8 cellular contexts compared by ENCODE assay signal in the genomic region with DNA sequence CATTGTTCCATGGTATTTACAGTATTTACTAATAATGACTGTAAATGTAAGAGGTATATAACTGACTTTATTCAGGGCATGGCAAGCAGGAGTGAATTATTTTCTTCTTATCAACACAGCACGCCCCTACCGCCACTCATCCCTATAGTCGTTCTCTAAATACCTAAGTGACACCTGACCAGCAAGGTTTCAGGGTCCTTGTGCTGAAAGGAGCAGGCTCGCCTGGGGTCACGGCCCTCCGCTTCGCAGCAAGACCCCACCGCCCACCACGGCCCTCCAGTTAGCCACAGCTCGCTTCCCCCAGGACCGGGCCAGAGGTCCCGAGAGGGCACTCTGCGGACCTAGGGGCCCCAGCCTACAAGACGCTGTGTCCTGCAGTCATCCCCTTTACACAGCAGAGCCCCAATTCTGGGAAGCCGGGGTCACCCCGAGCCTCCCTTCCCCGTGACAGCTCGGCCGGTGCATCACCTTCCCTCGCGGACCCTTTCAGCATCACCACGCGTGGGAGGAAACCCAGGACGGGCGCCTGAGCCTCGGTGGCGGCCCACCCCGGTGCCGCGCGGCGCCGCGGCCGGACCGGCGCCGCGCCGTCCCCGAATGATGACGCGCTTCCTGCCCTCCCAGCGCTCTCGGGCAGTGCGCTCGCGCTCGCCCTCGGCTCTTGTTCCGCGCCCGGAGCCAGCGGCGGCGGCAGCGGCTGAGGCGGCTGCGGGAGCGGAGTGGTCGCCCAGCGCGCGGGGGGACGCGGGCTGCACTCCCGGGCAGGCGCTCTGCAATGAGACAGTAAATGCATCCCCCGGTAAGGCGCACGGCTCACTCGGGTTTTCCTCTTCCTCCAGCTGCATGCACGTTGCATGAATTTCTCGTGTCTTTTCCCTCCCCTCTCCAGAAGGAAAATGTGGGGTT. TPM values are rescaled to one million over a fixed set of nuclear protein-coding genes. Genes with fewer than 3 reads are reported as not detected.
DNase-seq lines count a peak whose midpoint lies in the region; ATAC-seq, FAIRE-seq and TF ChIP-seq lines count a peak whose summit lies in the region.

A gene (plus strand): TSS at position 664 of the 906 bp plus-strand sequence.

- 1% methylated on average over 35 of the region's 74 CpGs for WGBS in A549 (ENCODE audit: missing lambda C conversion rate)

- H3K4me3 ChIP-seq in A549 (peak within 1 kb of the TSS; percentile 88), left lung (peak within 1 kb of the TSS; percentile 79 to 89)

- H3K4me2 ChIP-seq in A549: peak within 1 kb of the TSS; percentile 84

- peak; percentile 97 for TF ChIP-seq POLR2A in A549 (IDR thresholded peaks at IDR 0.05; ENCODE audit: low read length)

- no peaks in the 10 kb centered on the region for H3K9me3 ChIP-seq in A549
- H3K9me3 ChIP-seq in left lung: no peaks in the 10 kb centered on the region

- TF ChIP-seq RAD21 in A549 (conservative IDR thresholded peaks at IDR 0.05 in 1 of 2, IDR thresholded peaks at IDR 0.05 in 1 of 2): peak in 1 of 2 experiments; percentile 11; a peak in 3 of 5 replicates

- H3K36me3 ChIP-seq in left lung: no peaks in the 10 kb centered on the region

- ATAC-seq in A549 (peak; percentile 79 to 83), GM18511 (IDR thresholded peaks at IDR 0.05; ENCODE audit: unreplicated experiment) (peak; percentile 92), HG02970 (IDR thresholded peaks at IDR 0.05; ENCODE audit: low FRiP score, unreplicated experiment) (peak; percentile 92), left lung (peak; percentile 86)

- POLR2A ChIA-PET in A549 (lab: Yijun Ruan, JAX): interaction anchor here (0.6 to 1.8 kb wide), 3 partner anchors 257 to 1643 kb away, joined by 3 to 16 read pairs (median 6); no protein-coding TSS in a partner anchor

- DNase-seq in A549 (ENCODE audit: low read depth in 1 of 2, low spot score in 1 of 2): peak; percentile 79 to 82
- peak; percentile 65 for DNase-seq in NCI-H2196 (lab: John Stamatoyannopoulos, UW; ENCODE audit: unreplicated experiment)
- peak; percentile 71 for DNase-seq in activated CD4-positive, alpha-beta T cell treated with anti-CD3 and anti-CD28 coated beads for 48 hours
- peak; percentile 27 for DNase-seq in cortex of kidney (lab: John Stamatoyannopoulos, UW)
- DNase-seq in left lung: peak; percentile 66 to 90
- peak; percentile 47 to 56 for DNase-seq in stimulated activated CD4-positive, alpha-beta T cell treated with anti-CD3 and anti-CD28 coated beads, Interleukin-2, amount 100 ng/mL, for 48 hours

- H3K27ac ChIP-seq in A549 (peak within 1 kb of the TSS; percentile 92 to 95), left lung (peak within 1 kb of the TSS; percentile 53 to 76)

- no peak for FAIRE-seq in A549 (lab: Jason Lieb, UNC)

- TF ChIP-seq EP300 in A549 (IDR thresholded peaks at IDR 0.05): no peak

- TF ChIP-seq CTCF in A549 (IDR thresholded peaks at IDR 0.05) (no peak), left lung (IDR thresholded peaks at IDR 0.05) (no peak)

- peaks cover 0 to 34% of the 10 kb centered on the region in 2 donors for H3K27me3 ChIP-seq in left lung

- intact Hi-C loops in left lung (cut with DNase I): loop anchor here in 1 of 2 donors (10.0 kb wide), 1 partner anchor 265 kb away; no protein-coding TSS in a partner anchor

- CTCF ChIA-PET in A549 (lab: Yijun Ruan, JAX): interaction anchor here (0.6 to 3.0 kb wide), 9 partner anchors 13 to 658 kb away, joined by 3 to 20 read pairs (median 3); no protein-coding TSS in a partner anchor

- H3K4me1 ChIP-seq in A549 (peaks cover 14% of the 10 kb centered on the region), left lung (peaks cover 4 to 31% of the 10 kb centered on the region in 2 donors)

TF ChIP-seq in A549, 52 proteins besides CTCF, POLR2A, EP300 and RAD21:
- TF ChIP-seq, protein P1, sequence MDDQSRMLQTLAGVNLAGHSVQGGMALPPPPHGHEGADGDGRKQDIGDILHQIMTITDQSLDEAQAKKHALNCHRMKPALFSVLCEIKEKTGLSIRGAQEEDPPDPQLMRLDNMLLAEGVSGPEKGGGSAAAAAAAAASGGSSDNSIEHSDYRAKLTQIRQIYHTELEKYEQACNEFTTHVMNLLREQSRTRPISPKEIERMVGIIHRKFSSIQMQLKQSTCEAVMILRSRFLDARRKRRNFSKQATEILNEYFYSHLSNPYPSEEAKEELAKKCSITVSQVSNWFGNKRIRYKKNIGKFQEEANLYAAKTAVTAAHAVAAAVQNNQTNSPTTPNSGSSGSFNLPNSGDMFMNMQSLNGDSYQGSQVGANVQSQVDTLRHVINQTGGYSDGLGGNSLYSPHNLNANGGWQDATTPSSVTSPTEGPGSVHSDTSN (IDR thresholded peaks at IDR 0.05): 0 out of 2 replicates have a peak, but pooled peaks have one; percentile 14
- TF ChIP-seq HOXA7 (CRISPR knock-in tag; IDR thresholded peaks at IDR 0.05) (no peak), TP53 (CRISPR knock-in tag; IDR thresholded peaks at IDR 0.05) (0 out of 2 replicates have a peak, but pooled peaks have one; percentile 61), JUN (IDR thresholded peaks at IDR 0.05) (peak; percentile 66 to 92; a peak in 4 of 5 replicates), HDAC2 (IDR thresholded peaks at IDR 0.05) (no peak), NPAS2 (CRISPR knock-in tag; IDR thresholded peaks at IDR 0.05; ENCODE audit: borderline replicate concordance) (no peak), PHF8 (IDR thresholded peaks at IDR 0.05; ENCODE audit: borderline replicate concordance, low read depth) (peak; percentile 100), CBX2 (IDR thresholded peaks at IDR 0.05; ENCODE audit: borderline replicate concordance, low read depth) (no peak), MYC (IDR thresholded peaks at IDR 0.05; ENCODE audit: borderline replicate concordance, low read length) (peak; percentile 79), RFX5 (IDR thresholded peaks at IDR 0.05) (0 out of 2 replicates have a peak, but pooled peaks have one; percentile 36), KDM5A (IDR thresholded peaks at IDR 0.05) (peak; percentile 60), MAZ (IDR thresholded peaks at IDR 0.05; ENCODE audit: borderline replicate concordance, low read depth, low read length) (0 out of 2 replicates have a peak, but pooled peaks have one; percentile 5)
- TF ChIP-seq, protein P2, sequence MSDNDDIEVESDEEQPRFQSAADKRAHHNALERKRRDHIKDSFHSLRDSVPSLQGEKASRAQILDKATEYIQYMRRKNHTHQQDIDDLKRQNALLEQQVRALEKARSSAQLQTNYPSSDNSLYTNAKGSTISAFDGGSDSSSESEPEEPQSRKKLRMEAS (IDR thresholded peaks at IDR 0.05): peak; percentile 59
- TF ChIP-seq, protein P3, sequence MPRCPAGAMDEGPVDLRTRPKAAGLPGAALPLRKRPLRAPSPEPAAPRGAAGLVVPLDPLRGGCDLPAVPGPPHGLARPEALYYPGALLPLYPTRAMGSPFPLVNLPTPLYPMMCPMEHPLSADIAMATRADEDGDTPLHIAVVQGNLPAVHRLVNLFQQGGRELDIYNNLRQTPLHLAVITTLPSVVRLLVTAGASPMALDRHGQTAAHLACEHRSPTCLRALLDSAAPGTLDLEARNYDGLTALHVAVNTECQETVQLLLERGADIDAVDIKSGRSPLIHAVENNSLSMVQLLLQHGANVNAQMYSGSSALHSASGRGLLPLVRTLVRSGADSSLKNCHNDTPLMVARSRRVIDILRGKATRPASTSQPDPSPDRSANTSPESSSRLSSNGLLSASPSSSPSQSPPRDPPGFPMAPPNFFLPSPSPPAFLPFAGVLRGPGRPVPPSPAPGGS (IDR thresholded peaks at IDR 0.05): peak; percentile 95; the same call in 2 of the 3 replicates
- TF ChIP-seq, protein P4, sequence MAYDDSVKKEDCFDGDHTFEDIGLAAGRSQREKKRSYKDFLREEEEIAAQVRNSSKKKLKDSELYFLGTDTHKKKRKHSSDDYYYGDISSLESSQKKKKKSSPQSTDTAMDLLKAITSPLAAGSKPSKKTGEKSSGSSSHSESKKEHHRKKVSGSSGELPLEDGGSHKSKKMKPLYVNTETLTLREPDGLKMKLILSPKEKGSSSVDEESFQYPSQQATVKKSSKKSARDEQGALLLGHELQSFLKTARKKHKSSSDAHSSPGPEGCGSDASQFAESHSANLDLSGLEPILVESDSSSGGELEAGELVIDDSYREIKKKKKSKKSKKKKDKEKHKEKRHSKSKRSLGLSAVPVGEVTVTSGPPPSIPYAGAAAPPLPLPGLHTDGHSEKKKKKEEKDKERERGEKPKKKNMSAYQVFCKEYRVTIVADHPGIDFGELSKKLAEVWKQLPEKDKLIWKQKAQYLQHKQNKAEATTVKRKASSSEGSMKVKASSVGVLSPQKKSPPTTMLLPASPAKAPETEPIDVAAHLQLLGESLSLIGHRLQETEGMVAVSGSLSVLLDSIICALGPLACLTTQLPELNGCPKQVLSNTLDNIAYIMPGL (CRISPR knock-in tag; IDR thresholded peaks at IDR 0.05; ENCODE audit: borderline replicate concordance): no peak

RNA-seq across cellular contexts. Expression of the gene that starts here (rescaled TPM):
- polyA plus RNA-seq in A549 (2011; rRNA removed): 4.3 and 5.1 TPM in 2 replicates
- 2.6 and 3.0 TPM in 2 replicates for polyA plus RNA-seq in A549 (2012; cell fraction: cytosol; rRNA removed)
- polyA plus RNA-seq in A549 (2012; cell fraction: nucleus; rRNA removed): 7.4 and 7.6 TPM in 2 replicates
- polyA plus RNA-seq in A549 (2017; fragmentation: RNase III; extraction: RNeasy Plus Mini Kit Qiagen cat#74134 plus additional on column Dnase treatment): 5.3 to 6.1 TPM (median 5.8 TPM) in 3 replicates
- polyA minus RNA-seq in A549 (2011; rRNA and poly(A)+ RNA removed): 14.3 and 16.3 TPM in 2 replicates
- 10 to 100 TPM; 10.8 to 15.2 TPM for total RNA-seq in left lung

Comparison
In these comparisons a context has a peak if more than half of its experiments do, and no peak if none do; other contexts are left out.
1. Peak in every context shown above with its lines: DNase-seq, ATAC-seq, H3K4me3 ChIP-seq and H3K27ac ChIP-seq.
2. DNase-seq: peak in every context shown above with its lines; median percentile 80 in A549; 78 in left lung; 71 in activated CD4-positive, alpha-beta T cell treated with anti-CD3 and anti-CD28 coated beads for 48 hours; 65 in NCI-H2196; 52 in stimulated activated CD4-positive, alpha-beta T cell treated with anti-CD3 and anti-CD28 coated beads, Interleukin-2, amount 100 ng/mL, for 48 hours; 27 in cortex of kidney.